Comparison of ENCODE assay signal across 10 cellular contexts in genomic region chr10:50431118-50431517, GRCh38.
A peak's percentile ranks its signal among the peaks of the same experiment; 100 is the strongest.
DNase-seq lines count a peak whose midpoint lies in the region; ATAC-seq and TF ChIP-seq lines count a peak whose summit lies in the region.
"Had no signal": no experiment of that assay in that cellular context is flagged by ENCODE, and none has a peak within 500 bp of the region (broad histone marks: within the 10 kb centered on the region; RNA-seq: fewer than 3 reads in every experiment).

No MANE protein-coding gene starts in this region.

- H3K36me3 ChIP-seq in endodermal cell (ENCODE audit: control insufficient read depth, insufficient read depth, low read length) = no peaks in the 10 kb centered on the region

- no peaks in the 10 kb centered on the region for H3K36me3 Mint-ChIP-seq in endodermal cell (ENCODE audit: low read depth)

- peak overlapping the region; percentile 9 for H3K27ac Mint-ChIP-seq in endodermal cell

- H3K9ac ChIP-seq in endodermal cell (ENCODE audit: extremely low read depth, low read length, poor library complexity, severe bottlenecking) = no peak overlapping the region

- no peaks in the 10 kb centered on the region for H3K27me3 ChIP-seq in endodermal cell (ENCODE audit: control insufficient read depth, insufficient read depth, low read length, poor library complexity, severe bottlenecking)

- intact Hi-C loops in sciatic nerve (cut with DNase I) = no loop called here

- DNase-seq in EH (ENCODE audit: low read depth) (peak; percentile 66), NOMO-1 treated with dmso at 0.1 percent for 144 hours (lab: John Stamatoyannopoulos, UW; ENCODE audit: unreplicated experiment) (peak; percentile 30), endodermal cell (no peak), sciatic nerve (ENCODE audit: low spot score) (no peak), NCI-H187 treated with DMSO at 0.1 percent for 48 hours (lab: John Stamatoyannopoulos, UW) (no peak), NCI-H2029 (lab: John Stamatoyannopoulos, UW) (no peak), NCI-H345 (lab: John Stamatoyannopoulos, UW) (no peak)
- DNase-seq: activated CD4-positive, alpha-beta T cell treated with anti-CD3 and anti-CD28 coated beads, Interleukin-2, amount 50 U/mL, for 4 hours; NCI-H2029 treated with DMSO at 0.1 percent for 48 hours had no signal

- WGBS in endodermal cell (ENCODE audit: insufficient coverage in 1 of 2, insufficient read length in 1 of 2), 2 experiments = 90 to 100% methylated on average over 4 of the region's 4 CpGs

- no peak overlapping the region for H3K27ac ChIP-seq in endodermal cell (ENCODE audit: low read depth, low read length)

- H3K9me3 Mint-ChIP-seq in endodermal cell = no peaks in the 10 kb centered on the region

- no peak overlapping the region for H3K4me3 Mint-ChIP-seq in endodermal cell

- H3K4me3 ChIP-seq in endodermal cell (ENCODE audit: low read length) = no peak overlapping the region

- H3K4me1 Mint-ChIP-seq in endodermal cell = peaks cover 8% of the 10 kb centered on the region

- TF ChIP-seq CTCF in endodermal cell (conservative IDR thresholded peaks at IDR 0.05) = no peak

- H3K9me3 ChIP-seq in endodermal cell (ENCODE audit: control insufficient read depth, low read length) = no peaks in the 10 kb centered on the region

- H3K4me1 ChIP-seq in endodermal cell (ENCODE audit: control insufficient read depth, insufficient read depth, low read length) = no peaks in the 10 kb centered on the region

- no peaks in the 10 kb centered on the region for H3K27me3 Mint-ChIP-seq in endodermal cell (ENCODE audit: insufficient read depth)

- ATAC-seq in sciatic nerve = peak; percentile 80
- ATAC-seq in HG02763 (IDR thresholded peaks at IDR 0.05; ENCODE audit: unreplicated experiment) = no peak

Comparison
In these comparisons a context has a peak if more than half of its experiments do, and no peak if none do; other contexts are left out.
1. DNase-seq: peak in EH (single experiment) and NOMO-1 treated with dmso at 0.1 percent for 144 hours (single experiment); none in endodermal cell (single experiment), sciatic nerve (single experiment), NCI-H187 treated with DMSO at 0.1 percent for 48 hours (single experiment), NCI-H2029 (single experiment) and NCI-H345 (single experiment).